Comparison of ENCODE assay signal across 1 cellular context in genomic region chr2:150676747-150677382, GRCh38.
TF ChIP-seq lines count a peak whose summit lies in the region.

No MANE protein-coding gene starts in this region.

TF ChIP-seq in HepG2, 621 proteins besides CTCF, POLR2A, EP300 and RAD21 (continued from another document):
- TF ChIP-seq ZNF639 (CRISPR knock-in tag; conservative IDR thresholded peaks at IDR 0.05) (no peak), MIXL1 (CRISPR knock-in tag; IDR thresholded peaks at IDR 0.05) (no peak), DPF2 (CRISPR knock-in tag; IDR thresholded peaks at IDR 0.05; ENCODE audit: borderline replicate concordance, low read depth) (no peak)
